In genomic region chr17:12421646-12422306, GRCh38 we compare ENCODE assay signal across 10 cellular contexts.
A peak's percentile ranks its signal among the peaks of the same experiment; 100 is the strongest.
DNase-seq lines count a peak whose midpoint lies in the region; ATAC-seq and TF ChIP-seq lines count a peak whose summit lies in the region.
"Had no signal": no experiment of that assay in that cellular context is flagged by ENCODE, and none has a peak within 500 bp of the region (broad histone marks: within the 10 kb centered on the region; RNA-seq: fewer than 3 reads in every experiment).

No MANE protein-coding gene starts in this region.

- H3K27ac ChIP-seq in esophagus (ENCODE audit: low read depth in 2 of 2, low read length in 1 of 2) (peak overlapping the region; percentile 2 to 6), uterus (peak overlapping the region; percentile 47 to 62)
- H3K27ac ChIP-seq: thoracic aorta had no signal

- H3K4me1 ChIP-seq in esophagus (ENCODE audit: control insufficient read depth in 2 of 2, insufficient read depth in 2 of 2, low read length in 1 of 2) (peaks cover 0 to 3% of the 10 kb centered on the region in 2 donors), uterus (no peaks in the 10 kb centered on the region)

- 29% methylated on average over 15 of the region's 15 CpGs for WGBS in esophagus, 2 donors

- DNase-seq in uterus (no peak), hippocampal formation (lab: John Stamatoyannopoulos, UW) (no peak), NCI-H187 treated with DMSO at 0.1 percent for 48 hours (lab: John Stamatoyannopoulos, UW) (no peak)
- DNase-seq: activated T-cell treated with anti-CD3 and anti-CD28 coated beads, Interleukin-2, amount 50 U/mL, for 24 hours; stimulated activated CD4-positive, alpha-beta T cell treated with anti-CD3 and anti-CD28 coated beads, Interleukin-4, amount 100 ng/mL, for 24 hours had no signal

- H3K36me3 ChIP-seq in esophagus (ENCODE audit: control insufficient read depth in 2 of 2, insufficient read depth in 2 of 2, low read length in 1 of 2) (no peaks in the 10 kb centered on the region), uterus (no peaks in the 10 kb centered on the region)
- H3K36me3 ChIP-seq: thoracic aorta had no signal

- TF ChIP-seq CTCF in uterus (IDR thresholded peaks at IDR 0.05), result no peak

- intact Hi-C loops in uterus (cut with DNase I; ENCODE audit: low total_unique reads), result no loop called here

- no peak for TF ChIP-seq POLR2A in uterus (IDR thresholded peaks at IDR 0.05)

- peaks cover 0 to 9% of the 10 kb centered on the region in 2 donors for H3K9me3 ChIP-seq in esophagus (ENCODE audit: control insufficient read depth in 2 of 2, insufficient read depth in 1 of 2, low read depth in 1 of 2, low read length in 1 of 2)
- H3K9me3 ChIP-seq in uterus, result no peaks in the 10 kb centered on the region
- H3K9me3 ChIP-seq: thoracic aorta had no signal

- no peak overlapping the region for H3K4me3 ChIP-seq in esophagus (ENCODE audit: low read depth in 1 of 2, low read length in 2 of 2)
- H3K4me3 ChIP-seq in uterus, result no peak overlapping the region
- H3K4me3 ChIP-seq: thoracic aorta had no signal

- H3K27me3 ChIP-seq in esophagus (ENCODE audit: control insufficient read depth in 1 of 2, insufficient read depth in 2 of 2, low read length in 2 of 2), result no peaks in the 10 kb centered on the region
- H3K27me3 ChIP-seq in uterus, result no peaks in the 10 kb centered on the region

- ATAC-seq in GM19395 (IDR thresholded peaks at IDR 0.05; ENCODE audit: unreplicated experiment) (peak; percentile 92), HG02885 (IDR thresholded peaks at IDR 0.05; ENCODE audit: poor library complexity, unreplicated experiment) (peak; percentile 91), GM18520 (IDR thresholded peaks at IDR 0.05; ENCODE audit: unreplicated experiment) (no peak)
